10 cellular contexts compared by ENCODE assay signal in genomic region chr2:207333599-207334308, GRCh38.
A peak's percentile ranks its signal among the peaks of the same experiment; 100 is the strongest.
DNase-seq lines count a peak whose midpoint lies in the region; ATAC-seq, FAIRE-seq and TF ChIP-seq lines count a peak whose summit lies in the region.
"Had no signal": no experiment of that assay in that cellular context is flagged by ENCODE, and none has a peak within 500 bp of the region (broad histone marks: within the 10 kb centered on the region; RNA-seq: fewer than 3 reads in every experiment).

No MANE protein-coding gene starts in this region.

- peak overlapping the region; percentile 41 for H4K91ac ChIP-seq in trophoblast cell (ENCODE audit: low read depth, low read length)

- H3K79me2 ChIP-seq in trophoblast cell (ENCODE audit: control insufficient read depth, insufficient read depth, low read length, poor library complexity), result no peaks in the 10 kb centered on the region

- no peaks in the 10 kb centered on the region for H3K36me3 ChIP-seq in SJSA1
- H3K36me3 ChIP-seq in esophagus (ENCODE audit: control insufficient read depth in 2 of 2, insufficient read depth in 2 of 2, low read length in 1 of 2), result no peaks in the 10 kb centered on the region
- H3K36me3 ChIP-seq in trophoblast cell (ENCODE audit: control insufficient read depth in 1 of 2, insufficient read depth in 2 of 2, low read length in 2 of 2), result no peaks in the 10 kb centered on the region

- H2BK120ac ChIP-seq in trophoblast cell (ENCODE audit: insufficient read depth, low read length, poor library complexity), result peak overlapping the region; percentile 55

- no peak for TF ChIP-seq CTCF in GM13976 (IDR thresholded peaks at IDR 0.05; ENCODE audit: borderline replicate concordance, control extremely low read depth, extremely low read depth, insufficient read depth, missing control alignments)

- H3K9me3 ChIP-seq in SJSA1 (replicated peaks) (no peaks in the 10 kb centered on the region), esophagus (ENCODE audit: control insufficient read depth in 2 of 2, insufficient read depth in 1 of 2, low read depth in 1 of 2, low read length in 1 of 2) (no peaks in the 10 kb centered on the region), trophoblast cell (ENCODE audit: insufficient read depth, low read depth, low read length) (no peaks in the 10 kb centered on the region)

- no peak for DNase-seq in GM18507 (ENCODE audit: extremely low spot score, insufficient read length, low read depth)
- DNase-seq in SJSA1 (ENCODE audit: low read depth in 1 of 2, low spot score in 2 of 2), result peak in 1 of 2 experiments; percentile 55
- DNase-seq in trophoblast cell, result peak; percentile 67 to 86
- DNase-seq in GM13976 (ENCODE audit: low spot score), result no peak
- no peak for DNase-seq in G401 (ENCODE audit: low spot score)
- no peak for DNase-seq in D341Med (ENCODE audit: low spot score)
- DNase-seq: NCI-H1092 treated with DMSO at 0.1 percent for 48 hours had no signal

- H3K23ac ChIP-seq in trophoblast cell (ENCODE audit: low read length), result no peak overlapping the region

- peak overlapping the region; percentile 13 for H3K14ac ChIP-seq in trophoblast cell (ENCODE audit: low read length)

- peak overlapping the region; percentile 63 for H3K4me2 ChIP-seq in trophoblast cell (ENCODE audit: low read length)

- peak; percentile 52 for FAIRE-seq in GM18507 (lab: Jason Lieb, UNC)

- peaks cover 16% of the 10 kb centered on the region for H3K79me1 ChIP-seq in trophoblast cell (ENCODE audit: low read length)

- 82 to 84% methylated on average over 6 of the region's 6 CpGs for WGBS in esophagus, 2 donors
- WGBS in trophoblast cell (ENCODE audit: extremely low coverage, insufficient coverage, insufficient read length), result no CpG with 5 or more reads among the region's 6 CpGs

- peak overlapping the region; percentile 41 for H4K8ac ChIP-seq in trophoblast cell (ENCODE audit: low read depth, low read length)

- H2BK5ac ChIP-seq in trophoblast cell (ENCODE audit: low read depth, low read length, poor library complexity), result peak overlapping the region; percentile 68

- peak overlapping the region; percentile 27 for H2BK12ac ChIP-seq in trophoblast cell (ENCODE audit: low read length)

- H3K9ac ChIP-seq in trophoblast cell (ENCODE audit: low read length), result no peak overlapping the region

- ATAC-seq in GM21619 (IDR thresholded peaks at IDR 0.05; ENCODE audit: unreplicated experiment), result no peak

- peak overlapping the region; percentile 19 for H3K4ac ChIP-seq in trophoblast cell (ENCODE audit: low read depth, low read length)

- no peaks in the 10 kb centered on the region for H3K27me3 ChIP-seq in SJSA1 (replicated peaks)
- no peaks in the 10 kb centered on the region for H3K27me3 ChIP-seq in esophagus (ENCODE audit: control insufficient read depth in 1 of 2, insufficient read depth in 2 of 2, low read length in 2 of 2)
- no peaks in the 10 kb centered on the region for H3K27me3 ChIP-seq in trophoblast cell (ENCODE audit: insufficient read depth, low read length)

- peak overlapping the region; percentile 32 for H2AFZ ChIP-seq in trophoblast cell (ENCODE audit: insufficient read depth, low read length, poor library complexity)

- peak overlapping the region; percentile 97 for H3K27ac ChIP-seq in SJSA1
- H3K27ac ChIP-seq in esophagus (ENCODE audit: low read depth in 2 of 2, low read length in 1 of 2), result peak overlapping the region; percentile 85 to 97
- H3K27ac ChIP-seq in trophoblast cell (ENCODE audit: low read depth, low read length), result peak overlapping the region; percentile 98
- H3K27ac ChIP-seq: SK-N-MC had no signal

- in situ Hi-C loops in GM13976 (cut with MboI; ENCODE audit: low sequenced_read_pairs, unreplicated experiment) (no loop called here), G401 (cut with HindIII; ENCODE audit: low sequenced_read_pairs) (no loop called here)

- no peak overlapping the region for H2AK5ac ChIP-seq in trophoblast cell (ENCODE audit: low read length)

- H3K4me3 ChIP-seq in SJSA1, result peak overlapping the region; percentile 26
- no peak overlapping the region for H3K4me3 ChIP-seq in esophagus (ENCODE audit: low read depth in 1 of 2, low read length in 2 of 2)
- H3K4me3 ChIP-seq in trophoblast cell (ENCODE audit: low read depth, low read length), result no peak overlapping the region
- H3K4me3 ChIP-seq: SK-N-MC had no signal

- no peak overlapping the region for H4K12ac ChIP-seq in trophoblast cell (ENCODE audit: low read depth, low read length)

- H3K18ac ChIP-seq in trophoblast cell (ENCODE audit: low read length), result no peak overlapping the region

- H3K4me1 ChIP-seq in SJSA1 (replicated peaks), result peaks cover 51% of the 10 kb centered on the region
- H3K4me1 ChIP-seq in esophagus (ENCODE audit: control insufficient read depth in 2 of 2, insufficient read depth in 2 of 2, low read length in 1 of 2), result peaks cover 0 to 3% of the 10 kb centered on the region in 2 donors
- peaks cover 8 to 11% of the 10 kb centered on the region in 2 experiments for H3K4me1 ChIP-seq in trophoblast cell (ENCODE audit: control insufficient read depth in 1 of 2, insufficient read depth in 2 of 2, low read length in 2 of 2)

Comparison
In these comparisons a context has a peak if more than half of its experiments do, and no peak if none do; other contexts are left out.
1. DNase-seq: peak in trophoblast cell (2 of 2); none in GM18507 (single experiment), GM13976 (single experiment), G401 (single experiment) and D341Med (single experiment).
2. Peak in every context shown above with its lines, with median percentiles within 50 percentile points of each other: H3K27ac ChIP-seq.